20 cellular contexts compared by ENCODE assay signal in genomic region chr14:101496779-101497420, GRCh38.
DNase-seq lines count a peak whose midpoint lies in the region; ATAC-seq, FAIRE-seq and TF ChIP-seq lines count a peak whose summit lies in the region.
"Had no signal": no experiment of that assay in that cellular context is flagged by ENCODE, and none has a peak within 500 bp of the region (broad histone marks: within the 10 kb centered on the region; RNA-seq: fewer than 3 reads in every experiment).

No MANE protein-coding gene starts in this region.

- peak overlapping the region; percentile 42; the same call in 1 of the 2 replicates for H4K8ac ChIP-seq in H1 (ENCODE audit: extremely low read depth, insufficient read depth, low read length)

- H3K18ac ChIP-seq in H1 (ENCODE audit: extremely low read depth, low read length): peak overlapping the region; percentile 68

- no peaks in the 10 kb centered on the region for H4K20me1 ChIP-seq in H1 (replicated peaks in 1 of 2; ENCODE audit: control insufficient read depth in 1 of 2, insufficient read depth in 2 of 2, low read length in 2 of 2)

- H3K9me3 ChIP-seq in right atrium auricular region (no peaks in the 10 kb centered on the region), H1 (ENCODE audit: insufficient read depth in 2 of 2, low read depth in 1 of 2, low read length in 1 of 2) (peaks cover 0 to 3% of the 10 kb centered on the region in 2 experiments; a peak in 1 of 4 replicates), ovary (no peaks in the 10 kb centered on the region)
- H3K9me3 ChIP-seq: upper lobe of left lung had no signal

- no peaks in the 10 kb centered on the region for H3K79me2 ChIP-seq in H1 (ENCODE audit: control insufficient read depth in 1 of 2, insufficient read depth in 2 of 2, low read length in 2 of 2)

- H3K9me3 Mint-ChIP-seq in MCF 10A (ENCODE audit: unreplicated experiment): peaks cover 6% of the 10 kb centered on the region
- H3K9me3 Mint-ChIP-seq: central memory CD8-positive, alpha-beta T cell had no signal

- H3K56ac ChIP-seq in H1 (replicated peaks; ENCODE audit: insufficient read length, low read depth, low read length): no peak overlapping the region

- H3K4me2 ChIP-seq in H1 (ENCODE audit: insufficient read depth in 1 of 2, low read depth in 2 of 2, low read length in 2 of 2): peak overlapping the region; percentile 48 to 55

- H3K36me3 Mint-ChIP-seq in MCF 10A (ENCODE audit: insufficient read depth, unreplicated experiment): no peaks in the 10 kb centered on the region
- H3K36me3 Mint-ChIP-seq: activated CD4-positive, alpha-beta memory T cell treated with anti-CD3 and anti-CD28 coated beads for 36 hours had no signal

- H2AFZ ChIP-seq in H1 (ENCODE audit: low read length): no peak overlapping the region

- TF ChIP-seq CTCF in right atrium auricular region (IDR thresholded peaks at IDR 0.05) (no peak), H1 (IDR thresholded peaks at IDR 0.05; ENCODE audit: control extremely low read depth in 1 of 3, insufficient read depth in 1 of 3, low read depth in 1 of 3, low read length in 3 of 3) (no peak), ovary (IDR thresholded peaks at IDR 0.05) (no peak), MCF 10A (IDR thresholded peaks at IDR 0.05; ENCODE audit: unreplicated experiment) (no peak), GM20000 (IDR thresholded peaks at IDR 0.05; ENCODE audit: extremely low read depth, missing control alignments) (no peak)

- TF ChIP-seq EP300 in H1 (IDR thresholded peaks at IDR 0.05; ENCODE audit: borderline replicate concordance in 1 of 2, low read depth in 2 of 2, low read length in 2 of 2): no peak
- no peak for TF ChIP-seq EP300 in ovary (IDR thresholded peaks at IDR 0.05)

- H2BK5ac ChIP-seq in H1 (ENCODE audit: low read depth, low read length): peak overlapping the region; percentile 67; the same call in 1 of the 2 replicates

- TF ChIP-seq POLR2A in H1 (IDR thresholded peaks at IDR 0.05; ENCODE audit: control extremely low read depth in 1 of 2, low read depth in 2 of 2, low read length in 2 of 2) (no peak), ovary (IDR thresholded peaks at IDR 0.05) (no peak)

- no TSS peak for BruUV-seq in MCF 10A (replicated peaks; lab: Mats Ljungman, UMichigan)

- H2BK15ac ChIP-seq in H1 (ENCODE audit: low read length): no peak overlapping the region

- no peak overlapping the region for H3K4me3 Mint-ChIP-seq in MCF 10A (ENCODE audit: unreplicated experiment)
- H3K4me3 Mint-ChIP-seq: activated CD4-positive, alpha-beta memory T cell treated with anti-CD3 and anti-CD28 coated beads for 36 hours; central memory CD8-positive, alpha-beta T cell; stimulated activated naive CD8-positive, alpha-beta T cell treated with anti-CD3 and anti-CD28 coated beads, Interleukin-15, amount 100 ng/mL, for 72 hours had no signal

- TF ChIP-seq RAD21 in H1 (IDR thresholded peaks at IDR 0.05 in 1 of 2, conservative IDR thresholded peaks at IDR 0.05 in 1 of 2; ENCODE audit: low read depth in 2 of 2, low read length in 2 of 2): no peak

- 0 out of 2 replicates have a peak overlapping the region, but pooled peaks have one; percentile 48 for H2BK20ac ChIP-seq in H1 (ENCODE audit: low read length)

- H3K36me3 ChIP-seq in right atrium auricular region (no peaks in the 10 kb centered on the region), H1 (ENCODE audit: control insufficient read depth in 2 of 4, insufficient read depth in 4 of 4, low read length in 3 of 4) (no peaks in the 10 kb centered on the region), ovary (no peaks in the 10 kb centered on the region)
- H3K36me3 ChIP-seq: heart left ventricle, upper lobe of left lung had no signal

- H3K27me3 Mint-ChIP-seq in MCF 10A (ENCODE audit: insufficient read depth, unreplicated experiment): peaks cover 12% of the 10 kb centered on the region

- POLR2A ChIA-PET in H1 (lab: Charles Lee; ENCODE audit: partially characterized antibody) (interaction anchor here (1.8 kb wide), 1 partner anchor 9 kb away, joined by 5 read pairs; no protein-coding TSS in a partner anchor), MCF 10A (lab: Yijun Ruan, JAX) (interaction anchor here (0.5 kb wide), 1 partner anchor 177 kb away, joined by 4 read pairs; no protein-coding TSS in a partner anchor)

- H3K4me1 ChIP-seq in right atrium auricular region (no peaks in the 10 kb centered on the region), H1 (replicated peaks in 1 of 4; ENCODE audit: control insufficient read depth in 3 of 4, insufficient read depth in 4 of 4, low read length in 3 of 4) (peaks cover 10 to 21% (median 15%) of the 10 kb centered on the region in 4 experiments), ovary (ENCODE audit: insufficient read depth) (peaks cover 31% of the 10 kb centered on the region)
- H3K4me1 ChIP-seq: heart left ventricle, upper lobe of left lung had no signal

- H3K27ac Mint-ChIP-seq in MCF 10A (ENCODE audit: low read depth, unreplicated experiment): no peak overlapping the region
- H3K27ac Mint-ChIP-seq: activated CD4-positive, alpha-beta memory T cell treated with anti-CD3 and anti-CD28 coated beads for 36 hours; stimulated activated naive CD8-positive, alpha-beta T cell treated with anti-CD3 and anti-CD28 coated beads, Interleukin-15, amount 100 ng/mL, for 72 hours had no signal

- H4K5ac ChIP-seq in H1 (ENCODE audit: insufficient read length, low read depth, low read length): no peak overlapping the region

- no peak for FAIRE-seq in H1 (lab: Jason Lieb, UNC)
- FAIRE-seq: H54, RCC 7860 had no signal

- H3K4me3 ChIP-seq in right atrium auricular region: no peak overlapping the region
- peak overlapping the region in 1 of 4 experiments; percentile 30; a peak in 2 of 8 replicates for H3K4me3 ChIP-seq in H1 (ENCODE audit: extremely low read depth in 1 of 4, insufficient read depth in 2 of 4, low read depth in 3 of 4, low read length in 4 of 4)
- H3K4me3 ChIP-seq in ovary: no peak overlapping the region
- H3K4me3 ChIP-seq: heart left ventricle, SK-N-MC, upper lobe of left lung had no signal

- H3K4ac ChIP-seq in H1 (replicated peaks; ENCODE audit: insufficient read length, low read depth, low read length): no peak overlapping the region

- H4K91ac ChIP-seq in H1 (replicated peaks; ENCODE audit: insufficient read length, low read length): peak overlapping the region; percentile 34

- CTCF ChIA-PET in H1 (lab: Charles Lee; ENCODE audit: partially characterized antibody) (interaction anchor here (0.6 to 3.0 kb wide), 5 partner anchors 9 to 168 kb away, joined by 3 to 12 read pairs (median 3); no protein-coding TSS in a partner anchor), MCF 10A (lab: Yijun Ruan, JAX) (no interaction called here)

- H2AK5ac ChIP-seq in H1 (ENCODE audit: low read depth, low read length): no peak overlapping the region; the same call in 1 of the 2 replicates

- no peaks in the 10 kb centered on the region; the same call in 1 of the 2 replicates for H3K79me1 ChIP-seq in H1 (ENCODE audit: low read depth, low read length)

- H3K14ac ChIP-seq in H1 (ENCODE audit: insufficient read length): no peak overlapping the region

- 64% methylated on average over 8 of the region's 8 CpGs; no CpG with 5 or more reads in 1 of the 2 experiments for WGBS in H1 (ENCODE audit: extremely low coverage in 1 of 2, insufficient coverage in 1 of 2, insufficient read length in 1 of 2, insufficient replicate concordance in 2 of 2, low coverage in 1 of 2, low lambda C conversion rate in 2 of 2, missing lambda C conversion rate in 1 of 2), 2 experiments
- 46 to 55% (median 52%) methylated on average over 8 of the region's 8 CpGs for WGBS in ovary, 3 donors

- DNase-seq in right atrium auricular region (ENCODE audit: low spot score) (peak; percentile 38), Right ventricle myocardium inferior (ENCODE audit: missing footprints) (no peak), H1 (ENCODE audit: low read depth in 1 of 2, low spot score in 2 of 2) (no peak), ovary (peak in 4 of 5 donors; percentile 9 to 44 (median 26)), MCF 10A (ENCODE audit: unreplicated experiment) (no peak), GM20000 (ENCODE audit: low spot score) (no peak)
- DNase-seq: activated CD4-positive, alpha-beta memory T cell treated with anti-CD3 and anti-CD28 coated beads for 36 hours; activated naive CD4-positive, alpha-beta T cell; NCI-H1417; NCI-H510A treated with DMSO at 0.1 percent for 48 hours; stimulated activated naive CD8-positive, alpha-beta T cell treated with anti-CD3 and anti-CD28 coated beads, Interleukin-15, amount 100 ng/mL, for 72 hours had no signal

- H3K4me1 Mint-ChIP-seq in MCF 10A (ENCODE audit: insufficient read depth, unreplicated experiment): no peaks in the 10 kb centered on the region
- H3K4me1 Mint-ChIP-seq: central memory CD8-positive, alpha-beta T cell; stimulated activated naive CD8-positive, alpha-beta T cell treated with anti-CD3 and anti-CD28 coated beads, Interleukin-15, amount 100 ng/mL, for 72 hours had no signal

- H3K27me3 ChIP-seq in right atrium auricular region: no peaks in the 10 kb centered on the region
- no peaks in the 10 kb centered on the region; a peak in 1 of 7 replicates for H3K27me3 ChIP-seq in H1 (replicated peaks in 1 of 4; ENCODE audit: control insufficient read depth in 3 of 4, extremely low read depth in 1 of 4, insufficient read depth in 3 of 4, low read length in 3 of 4)
- no peaks in the 10 kb centered on the region for H3K27me3 ChIP-seq in ovary
- H3K27me3 ChIP-seq: upper lobe of left lung had no signal

- H2BK12ac ChIP-seq in H1 (ENCODE audit: low read depth, low read length): 0 out of 2 replicates have a peak overlapping the region, but pooled peaks have one; percentile 64

- H3K27ac ChIP-seq in right atrium auricular region (no peak overlapping the region), H1 (ENCODE audit: low read depth, low read length) (no peak overlapping the region), ovary (peak overlapping the region in 1 of 2 donors; percentile 67)
- H3K27ac ChIP-seq: C4-2B, epithelial cell of prostate, heart left ventricle, SK-N-MC, upper lobe of left lung had no signal

- no peak overlapping the region for H2BK120ac ChIP-seq in H1 (replicated peaks; ENCODE audit: low read depth, low read length)

- ATAC-seq in Right ventricle myocardium inferior (no peak), HG02623 (IDR thresholded peaks at IDR 0.05; ENCODE audit: unreplicated experiment) (no peak)
- ATAC-seq: heart left ventricle; stimulated activated naive CD8-positive, alpha-beta T cell treated with anti-CD3 and anti-CD28 coated beads, Interleukin-15, amount 100 ng/mL, for 72 hours had no signal

- H3K23me2 ChIP-seq in H1 (ENCODE audit: low read depth, low read length): no peaks in the 10 kb centered on the region; the same call in 1 of the 2 replicates

- H3K9ac ChIP-seq in H1 (replicated peaks in 1 of 4; ENCODE audit: extremely low read depth in 1 of 4, low read depth in 3 of 4, low read length in 3 of 4): no peak overlapping the region

- intact Hi-C loops in Right ventricle myocardium inferior (cut with DNase I): loop anchor here (5.0 kb wide), 1 partner anchor 60 kb away; no protein-coding TSS in a partner anchor
- intact Hi-C loops in ovary (cut with DNase I): no loop called here
- intact Hi-C loops in MCF 10A (cut with micrococcal nuclease): no loop called here

- H3K23ac ChIP-seq in H1 (ENCODE audit: insufficient read length): no peak overlapping the region

TF ChIP-seq in H1, 55 proteins besides CTCF, POLR2A, EP300 and RAD21 (continues in another document):
- TF ChIP-seq EZH2 (IDR thresholded peaks at IDR 0.05; ENCODE audit: low read depth, low read length, severe bottlenecking): peak; percentile 15
- TF ChIP-seq SAP30 (IDR thresholded peaks at IDR 0.05; ENCODE audit: insufficient read depth, insufficient replicate concordance, low read length): no peak

Comparison
In these comparisons a context has a peak if more than half of its experiments do, and no peak if none do; other contexts are left out.
1. DNase-seq: peak in right atrium auricular region (single experiment) and ovary (4 of 5); none in Right ventricle myocardium inferior (single experiment), H1 (0 of 2), MCF 10A (single experiment) and GM20000 (single experiment).